Comparison of ENCODE assay signal across 20 cellular contexts in the genomic region with DNA sequence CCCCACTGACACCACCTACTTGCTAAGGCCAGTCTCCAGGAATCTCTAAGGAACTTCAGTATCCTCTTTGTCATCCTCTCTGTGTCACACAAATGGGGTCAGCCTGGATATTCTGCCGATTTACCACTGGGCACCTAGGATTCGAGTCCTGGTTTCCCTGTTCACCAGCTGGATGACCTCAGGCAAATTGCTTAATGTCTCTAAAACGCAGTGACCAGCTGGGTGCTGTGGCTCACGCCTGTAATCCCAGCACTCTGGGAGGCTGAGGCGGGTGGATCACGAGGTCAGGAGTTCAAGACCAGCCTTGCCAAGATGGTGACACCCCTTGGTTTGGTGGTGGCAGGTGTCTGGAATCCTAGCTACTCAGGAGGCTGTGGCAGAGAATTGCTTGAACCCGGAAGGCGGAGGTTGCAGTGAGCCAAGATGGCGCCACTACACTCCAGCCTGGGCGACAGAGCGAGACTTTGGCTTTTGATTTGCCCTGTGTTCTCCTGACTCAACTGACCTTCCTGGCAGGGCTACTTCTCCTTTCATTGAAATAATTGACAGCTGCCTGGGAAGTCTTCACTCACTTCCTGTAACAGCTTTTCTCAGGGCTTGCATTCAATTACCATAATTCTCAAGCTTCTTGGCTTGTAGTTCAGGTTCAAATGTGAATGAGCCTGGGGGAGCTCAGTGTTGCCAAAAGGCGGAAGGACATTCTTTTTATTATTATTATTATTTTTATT. TPM values are rescaled to one million over a fixed set of nuclear protein-coding genes. Genes with fewer than 3 reads are reported as not detected.
A peak's percentile ranks its signal among the peaks of the same experiment; 100 is the strongest.
DNase-seq lines count a peak whose midpoint lies in the region; ATAC-seq, FAIRE-seq and TF ChIP-seq lines count a peak whose summit lies in the region.
"Had no signal": no experiment of that assay in that cellular context is flagged by ENCODE, and none has a peak within 500 bp of the region (broad histone marks: within the 10 kb centered on the region; RNA-seq: fewer than 3 reads in every experiment).

No MANE protein-coding gene starts in this region.

- H2AFZ ChIP-seq in GM12878 (ENCODE audit: control insufficient read depth, low read depth, low read length) = no peak overlapping the region
- peak overlapping the region; percentile 78 for H2AFZ ChIP-seq in neuronal stem cell (ENCODE audit: low read length)

- ATAC-seq in GM12878 (no peak), HG02884 (IDR thresholded peaks at IDR 0.05; ENCODE audit: unreplicated experiment) (no peak)
- ATAC-seq: upper lobe of right lung had no signal

- BruUV-seq in GM12878 (replicated peaks; lab: Mats Ljungman, UMichigan) = no TSS peak

- no peak overlapping the region for H2BK15ac ChIP-seq in neuronal stem cell (ENCODE audit: low read length)

- SMC1A ChIA-PET in GM12878 (lab: Charles Lee; ENCODE audit: uncharacterized antibody, unreplicated experiment) = no interaction called here

- no peak for TF ChIP-seq EP300 in GM12878 (IDR thresholded peaks at IDR 0.05; ENCODE audit: borderline replicate concordance in 1 of 2, control insufficient read depth in 1 of 2, low read depth in 2 of 2, low read length in 2 of 2)

- CTCF ChIA-PET in GM12878 (lab: Yijun Ruan, JAX) = interaction anchor here (1.0 to 1.3 kb wide), 3 partner anchors 9 to 43 kb away, joined by 4 to 5 read pairs (median 5); no protein-coding TSS in a partner anchor

- H3K4me2 ChIP-seq in GM12878 (ENCODE audit: control insufficient read depth, insufficient read depth) (no peak overlapping the region), neuronal stem cell (ENCODE audit: insufficient read depth, low read length, poor library complexity, severe bottlenecking) (no peak overlapping the region)

- TF ChIP-seq POLR2A in NB4 (IDR thresholded peaks at IDR 0.05; ENCODE audit: extremely low read depth, insufficient read length) (no peak), GM12878 (IDR thresholded peaks at IDR 0.05; ENCODE audit: low read depth, low read length) (no peak)

- no peaks in the 10 kb centered on the region for H4K20me1 ChIP-seq in GM12878 (ENCODE audit: control insufficient read depth, insufficient read depth)

- H3K18ac ChIP-seq in neuronal stem cell (ENCODE audit: low read length) = no peak overlapping the region

- H3K23ac ChIP-seq in neuronal stem cell (ENCODE audit: low read depth, low read length, poor library complexity) = no peak overlapping the region

- RAD21 ChIA-PET in GM12878 (lab: Charles Lee; ENCODE audit: unreplicated experiment) = no interaction called here

- no peak for FAIRE-seq in GM12878 (lab: Jason Lieb, UNC)
- FAIRE-seq: A204.1, D721Med, endometrium, H1, pancreas had no signal

- no peak overlapping the region for H3K14ac ChIP-seq in neuronal stem cell (ENCODE audit: low read length)

- no peaks in the 10 kb centered on the region for H3K36me3 ChIP-seq in GM12878 (ENCODE audit: control insufficient read depth in 2 of 2, insufficient read depth in 2 of 2, low read length in 1 of 2)
- H3K36me3 ChIP-seq in neuronal stem cell (replicated peaks in 1 of 2; ENCODE audit: control insufficient read depth in 2 of 2, insufficient read depth in 2 of 2, low read length in 2 of 2) = no peaks in the 10 kb centered on the region
- H3K36me3 ChIP-seq: BE2C, pancreas, right lobe of liver, upper lobe of right lung had no signal

- no peak overlapping the region for H4K91ac ChIP-seq in neuronal stem cell (ENCODE audit: low read depth, low read length, poor library complexity)

- H4K8ac ChIP-seq in neuronal stem cell (ENCODE audit: low read depth, low read length) = no peak overlapping the region

- H3K79me2 ChIP-seq in GM12878 (ENCODE audit: control insufficient read depth, insufficient read depth, low read length) = no peaks in the 10 kb centered on the region

- POLR2A ChIA-PET in GM12878 (lab: Charles Lee) = no interaction called here

- TF ChIP-seq RAD21 in GM12878 (IDR thresholded peaks at IDR 0.05; ENCODE audit: insufficient read depth, low read depth, low read length) = no peak

- no peak overlapping the region for H3K4ac ChIP-seq in neuronal stem cell (ENCODE audit: low read length)

- TF ChIP-seq CTCF in NB4 (IDR thresholded peaks at IDR 0.05; ENCODE audit: low read depth, low read length) (no peak), GM12878 (IDR thresholded peaks at IDR 0.05 in 2 of 3, conservative IDR thresholded peaks at IDR 0.05 in 1 of 3; ENCODE audit: control insufficient read depth in 2 of 3, extremely low read depth in 1 of 3, insufficient read depth in 1 of 3, low read depth in 3 of 3, low read length in 3 of 3) (no peak)

- H2BK120ac ChIP-seq in neuronal stem cell (ENCODE audit: low read depth, low read length) = no peak overlapping the region

- H2BK12ac ChIP-seq in neuronal stem cell (ENCODE audit: low read length) = no peak overlapping the region

- peak; percentile 36 for DNase-seq in activated CD8-positive, alpha-beta memory T cell treated with anti-CD3 and anti-CD28 coated beads, Interleukin-2, amount 50 U/mL, for 48 hours
- DNase-seq in activated CD8-positive, alpha-beta memory T cell treated with anti-CD3 and anti-CD28 coated beads, Interleukin-2, amount 50 U/mL, for 4 hours = no peak
- peak; percentile 34 for DNase-seq in NB4 (ENCODE audit: low read depth)
- no peak for DNase-seq in GM12878 (ENCODE audit: low read depth, low spot score)
- DNase-seq in neuronal stem cell (ENCODE audit: low spot score) = no peak
- DNase-seq in SKM-1 (lab: John Stamatoyannopoulos, UW; ENCODE audit: unreplicated experiment) = no peak
- no peak for DNase-seq in anterior cingulate cortex (lab: John Stamatoyannopoulos, UW)
- DNase-seq: activated B cell treated with CpG ODN at 0.5 μM for 24 hours; activated CD4-positive, alpha-beta memory T cell treated with anti-CD3 and anti-CD28 coated beads, Interleukin-2, amount 10 ng/mL, durations not matched to agents 7 days and 5 days; MV-4-11; NCI-H1930; pancreas; right lobe of liver; upper lobe of right lung had no signal

- H3K4me1 ChIP-seq in GM12878 (ENCODE audit: control insufficient read depth, insufficient read depth, low read length) (no peaks in the 10 kb centered on the region; the same call in 1 of the 2 replicates), neuronal stem cell (ENCODE audit: control insufficient read depth in 2 of 2, insufficient read depth in 1 of 2, low read depth in 1 of 2, low read length in 2 of 2) (peaks cover 5 to 10% of the 10 kb centered on the region in 2 donors)
- H3K4me1 ChIP-seq: BE2C, pancreas had no signal

- no peak overlapping the region for H2BK5ac ChIP-seq in neuronal stem cell (ENCODE audit: low read length)

- in situ Hi-C loops in GM12878 (cut with MboI) = loop anchor here (10.0 kb wide), 1 partner anchor 880 kb away; the partner anchor contains the start of gene WWOX

- no peak overlapping the region for H3K27ac ChIP-seq in GM12878 (ENCODE audit: control insufficient read depth, insufficient read depth)
- H3K27ac ChIP-seq in neuronal stem cell (replicated peaks; ENCODE audit: low read length) = no peak overlapping the region
- H3K27ac ChIP-seq: pancreas, right lobe of liver, upper lobe of right lung had no signal

- no peaks in the 10 kb centered on the region for H3K79me1 ChIP-seq in neuronal stem cell (ENCODE audit: low read depth, low read length)

- H3K4me3 ChIP-seq in NB4 (ENCODE audit: low read depth, low read length) = no peak overlapping the region
- no peak overlapping the region for H3K4me3 ChIP-seq in GM12878
- no peak overlapping the region for H3K4me3 ChIP-seq in neuronal stem cell (ENCODE audit: low read length in 2 of 2)
- H3K4me3 ChIP-seq: pancreas, right lobe of liver, upper lobe of right lung had no signal

- 79% methylated on average over 12 of the region's 12 CpGs for WGBS in GM12878 (ENCODE audit: insufficient coverage, insufficient replicate concordance, low lambda C conversion rate, missing lambda C conversion rate)
- no CpG with 5 or more reads among the region's 12 CpGs for WGBS in neuronal stem cell (ENCODE audit: extremely low coverage in 2 of 2, insufficient read length in 2 of 2, insufficient replicate concordance in 1 of 2), 2 donors

- intact Hi-C loops in GM12878 (cut with micrococcal nuclease; ENCODE audit: unreplicated experiment) = no loop called here

- no peaks in the 10 kb centered on the region for H3K27me3 ChIP-seq in GM12878 (replicated peaks in 1 of 2; ENCODE audit: control insufficient read depth in 2 of 2, insufficient read depth in 2 of 2, low read length in 1 of 2)
- H3K27me3 ChIP-seq in neuronal stem cell (ENCODE audit: control insufficient read depth in 3 of 3, insufficient read depth in 3 of 3, low read depth in 1 of 3, low read length in 3 of 3) = no peaks in the 10 kb centered on the region
- H3K27me3 ChIP-seq: BE2C, pancreas, right lobe of liver, upper lobe of right lung had no signal

- no peak overlapping the region for H2AK5ac ChIP-seq in neuronal stem cell (ENCODE audit: low read depth, low read length)

- H3K9me3 ChIP-seq in GM12878 (replicated peaks; ENCODE audit: control insufficient read depth, insufficient read depth, low read length) (no peaks in the 10 kb centered on the region), neuronal stem cell (replicated peaks in 1 of 2; ENCODE audit: control insufficient read depth in 2 of 2, insufficient read depth in 1 of 2, low read depth in 1 of 2, low read length in 2 of 2) (peaks cover 1 to 4% of the 10 kb centered on the region in 2 donors)
- H3K9me3 ChIP-seq: BE2C, pancreas, right lobe of liver, upper lobe of right lung had no signal

- H3K9ac ChIP-seq in GM12878 (ENCODE audit: control insufficient read depth, insufficient read depth, low read length) (no peak overlapping the region), neuronal stem cell (ENCODE audit: low read depth, low read length, poor library complexity) (no peak overlapping the region)

RNA-seq across cellular contexts. Expression of gene SYCE1L, which starts 15.4 kb away (rescaled TPM):
- total RNA-seq in GM12878 (2013; cell fraction: nucleolus; rRNA removed) = not detected in 2 replicates
- total RNA-seq in GM12878 (2014; rRNA removed) (0.38 and 0.73 TPM in 2 replicates), GM12878 (2014; rRNA removed; fragmentation: Illumina TruSeq; extraction: Trizol) (not detected in 2 replicates), GM12878 (2021) (3.9 and 4.6 TPM in 2 replicates)
- not detected for polyA plus RNA-seq in GM12878 (2011; ENCODE audit: low read depth)
- polyA plus RNA-seq in GM12878 (2011; rRNA removed) (not detected in 2 replicates), GM12878 (2014; fragmentation: Illumina TruSeq; extraction: Trizol) (not detected in 2 replicates), GM12878 (2014; fragmentation: Nextera tagmentation; extraction: Ambion mirVana) (not detected), GM12878 (2014; rRNA removed) (0.35 and 1.5 TPM in 2 replicates), GM12878 (2016; fragmentation: Nextera tagmentation; extraction: Ambion mirVana) (1 to 10 TPM in 1 of 2 experiments, under 1 TPM in 1; 0.91 to 1.5 TPM)
- not detected in 2 replicates for polyA plus RNA-seq in GM12878 (2011; cell fraction: cytosol; rRNA removed)
- 0.63 and 0.92 TPM in 2 replicates for polyA plus RNA-seq in GM12878 (2011; cell fraction: nucleus; rRNA removed)
- 0.77 and 5.4 TPM in 2 replicates for polyA plus RNA-seq in GM12878 (2012)
- not detected in 2 replicates for polyA minus RNA-seq in GM12878 (2011; rRNA and poly(A)+ RNA removed)
- polyA minus RNA-seq in GM12878 (2011; cell fraction: cytosol; rRNA and poly(A)+ RNA removed) = not detected in 2 replicates
- polyA minus RNA-seq in GM12878 (2011; cell fraction: nucleus; rRNA and poly(A)+ RNA removed) = not detected in 2 replicates
- polyA plus RNA-seq in neuronal stem cell (2013, experiment 1 of 2) = 15.6 TPM
- 24.8 TPM for polyA plus RNA-seq in neuronal stem cell (2013, experiment 2 of 2)

RNA-seq across cellular contexts. Expression of gene MON1B, which starts 23.6 kb away (rescaled TPM):
- 19.8 and 20.5 TPM in 2 replicates for total RNA-seq in GM12878 (2013; cell fraction: nucleolus; rRNA removed)
- total RNA-seq in GM12878 (2014; rRNA removed) (13.8 and 18.8 TPM in 2 replicates), GM12878 (2014; rRNA removed; fragmentation: Illumina TruSeq; extraction: Trizol) (10.2 and 11.0 TPM in 2 replicates), GM12878 (2021) (56.1 and 64.5 TPM in 2 replicates)
- polyA plus RNA-seq in GM12878 (2011; ENCODE audit: low read depth) = 13.8 TPM
- polyA plus RNA-seq in GM12878 (2011; rRNA removed) (10.8 and 15.3 TPM in 2 replicates), GM12878 (2014; fragmentation: Illumina TruSeq; extraction: Trizol) (19.4 and 24.6 TPM in 2 replicates), GM12878 (2014; fragmentation: Nextera tagmentation; extraction: Ambion mirVana) (1 to 10 TPM; 5.7 to 7.6 TPM), GM12878 (2014; rRNA removed) (33.5 and 36.1 TPM in 2 replicates), GM12878 (2016; fragmentation: Nextera tagmentation; extraction: Ambion mirVana) (10 to 100 TPM; 46.3 to 53.2 TPM)
- 31.0 and 33.3 TPM in 2 replicates for polyA plus RNA-seq in GM12878 (2011; cell fraction: cytosol; rRNA removed)
- polyA plus RNA-seq in GM12878 (2011; cell fraction: nucleus; rRNA removed) = 44.4 and 62.4 TPM in 2 replicates
- polyA plus RNA-seq in GM12878 (2012) = 25.7 and 31.7 TPM in 2 replicates
- 15.3 and 24.3 TPM in 2 replicates for polyA minus RNA-seq in GM12878 (2011; rRNA and poly(A)+ RNA removed)
- 11.3 and 12.4 TPM in 2 replicates for polyA minus RNA-seq in GM12878 (2011; cell fraction: cytosol; rRNA and poly(A)+ RNA removed)
- polyA minus RNA-seq in GM12878 (2011; cell fraction: nucleus; rRNA and poly(A)+ RNA removed) = 8.8 and 21.0 TPM in 2 replicates
- 15.7 TPM for polyA plus RNA-seq in neuronal stem cell (2013, experiment 1 of 2)
- polyA plus RNA-seq in neuronal stem cell (2013, experiment 2 of 2) = 15.3 TPM

Comparison
In these comparisons a context has a peak if more than half of its experiments do, and no peak if none do; other contexts are left out.
1. DNase-seq: peak in activated CD8-positive, alpha-beta memory T cell treated with anti-CD3 and anti-CD28 coated beads, Interleukin-2, amount 50 U/mL, for 48 hours (single experiment) and NB4 (single experiment); none in activated CD8-positive, alpha-beta memory T cell treated with anti-CD3 and anti-CD28 coated beads, Interleukin-2, amount 50 U/mL, for 4 hours (single experiment), GM12878 (single experiment), neuronal stem cell (single experiment), SKM-1 (single experiment) and anterior cingulate cortex (0 of 58).